In genomic region chr10:131184503-131184902, GRCh38 we compare ENCODE assay signal across 15 cellular contexts.
DNase-seq lines count a peak whose midpoint lies in the region; FAIRE-seq and TF ChIP-seq lines count a peak whose summit lies in the region.
"Had no signal": no experiment of that assay in that cellular context is flagged by ENCODE, and none has a peak within 500 bp of the region (broad histone marks: within the 10 kb centered on the region; RNA-seq: fewer than 3 reads in every experiment).

No MANE protein-coding gene starts in this region.

- peak; percentile 48 for DNase-seq in activated effector memory CD4-positive, alpha-beta T cell treated with anti-CD3 and anti-CD28 coated beads, Interleukin-2, amount 50 U/mL, for 16 hours
- no peak for DNase-seq in activated effector memory CD4-positive, alpha-beta T cell treated with Interleukin-2 at 50 U/mL for 16 hours
- DNase-seq in H1 (ENCODE audit: low read depth in 1 of 2, low spot score in 2 of 2) (peak in 1 of 2 experiments; percentile 3), neural crest cell (ENCODE audit: low read depth, low spot score) (no peak), superior temporal gyrus (ENCODE audit: extremely low spot score) (no peak), foreskin melanocyte (no peak), WERI-Rb-1 (no peak)
- DNase-seq: C1 segment of cervical spinal cord; CD4-positive, alpha-beta memory T cell; DMS79; H9 had no signal

- no peak for TF ChIP-seq EP300 in H1 (IDR thresholded peaks at IDR 0.05; ENCODE audit: borderline replicate concordance in 1 of 2, low read depth in 2 of 2, low read length in 2 of 2)

- no peak for TF ChIP-seq RAD21 in H1 (IDR thresholded peaks at IDR 0.05 in 1 of 2, conservative IDR thresholded peaks at IDR 0.05 in 1 of 2; ENCODE audit: low read depth in 2 of 2, low read length in 2 of 2)

- peak overlapping the region; percentile 44; the same call in 1 of the 2 replicates for H4K8ac ChIP-seq in H1 (ENCODE audit: extremely low read depth, insufficient read depth, low read length)

- WGBS in H1 (ENCODE audit: extremely low coverage in 1 of 2, insufficient coverage in 1 of 2, insufficient read length in 1 of 2, insufficient replicate concordance in 2 of 2, low coverage in 1 of 2, low lambda C conversion rate in 2 of 2, missing lambda C conversion rate in 1 of 2), 2 experiments = 90% methylated on average over 9 of the region's 9 CpGs; no CpG with 5 or more reads in 1 of the 2 experiments

- H3K56ac ChIP-seq in H1 (replicated peaks; ENCODE audit: insufficient read length, low read depth, low read length) = no peak overlapping the region

- H3K27ac Mint-ChIP-seq in neural crest cell (ENCODE audit: unreplicated experiment) = peak overlapping the region; percentile 75
- H3K27ac Mint-ChIP-seq: B cell, GM23338, H9 had no signal

- H4K5ac ChIP-seq in H1 (ENCODE audit: insufficient read length, low read depth, low read length) = no peak overlapping the region

- H3K9ac ChIP-seq in H1 (replicated peaks in 1 of 4; ENCODE audit: extremely low read depth in 1 of 4, low read depth in 3 of 4, low read length in 3 of 4) = no peak overlapping the region

- H2AK5ac ChIP-seq in H1 (ENCODE audit: low read depth, low read length) = no peak overlapping the region

- FAIRE-seq in H1 (lab: Jason Lieb, UNC) = no peak
- FAIRE-seq: A204.1, GM12891 had no signal

- H3K23me2 ChIP-seq in H1 (ENCODE audit: low read depth, low read length) = no peaks in the 10 kb centered on the region

- no peak overlapping the region for H3K14ac ChIP-seq in H1 (ENCODE audit: insufficient read length)

- H3K9me3 Mint-ChIP-seq in neural crest cell = no peaks in the 10 kb centered on the region
- H3K9me3 Mint-ChIP-seq: H9 had no signal

- no peak overlapping the region for H2BK12ac ChIP-seq in H1 (ENCODE audit: low read depth, low read length)

- no peak overlapping the region for H3K4me3 Mint-ChIP-seq in neural crest cell
- H3K4me3 Mint-ChIP-seq: B cell; CD4-positive, alpha-beta memory T cell; GM23338; H9 had no signal

- no peak overlapping the region for H2BK20ac ChIP-seq in H1 (ENCODE audit: low read length)

- TF ChIP-seq CTCF in H1 (IDR thresholded peaks at IDR 0.05; ENCODE audit: control extremely low read depth in 1 of 3, insufficient read depth in 1 of 3, low read depth in 1 of 3, low read length in 3 of 3) = no peak
- TF ChIP-seq CTCF in neural crest cell (conservative IDR thresholded peaks at IDR 0.05) = no peak
- no peak for TF ChIP-seq CTCF in WERI-Rb-1 (IDR thresholded peaks at IDR 0.05; ENCODE audit: low read depth, low read length)

- H2BK120ac ChIP-seq in H1 (replicated peaks; ENCODE audit: low read depth, low read length) = no peak overlapping the region

- no peak overlapping the region for H2AFZ ChIP-seq in H1 (ENCODE audit: low read length)
- H2AFZ ChIP-seq: GM23338 had no signal

- H4K20me1 ChIP-seq in H1 (replicated peaks in 1 of 2; ENCODE audit: control insufficient read depth in 1 of 2, insufficient read depth in 2 of 2, low read length in 2 of 2) = peaks cover 0 to 2% of the 10 kb centered on the region in 2 experiments

- no peak overlapping the region for H3K23ac ChIP-seq in H1 (ENCODE audit: insufficient read length)

- H3K36me3 Mint-ChIP-seq in neural crest cell (ENCODE audit: low read depth) = no peaks in the 10 kb centered on the region
- H3K36me3 Mint-ChIP-seq: CD4-positive, alpha-beta memory T cell had no signal

- H3K27me3 ChIP-seq in H1 (replicated peaks in 1 of 4; ENCODE audit: control insufficient read depth in 3 of 4, extremely low read depth in 1 of 4, insufficient read depth in 3 of 4, low read length in 3 of 4) (no peaks in the 10 kb centered on the region), WERI-Rb-1 (ENCODE audit: insufficient read depth, low read depth, severe bottlenecking) (no peaks in the 10 kb centered on the region)

- H3K79me2 ChIP-seq in H1 (ENCODE audit: control insufficient read depth in 1 of 2, insufficient read depth in 2 of 2, low read length in 2 of 2) = no peaks in the 10 kb centered on the region

- H3K9me3 ChIP-seq in H1 (ENCODE audit: insufficient read depth in 2 of 2, low read depth in 1 of 2, low read length in 1 of 2) (no peaks in the 10 kb centered on the region), WERI-Rb-1 (ENCODE audit: severe bottlenecking) (no peaks in the 10 kb centered on the region)

- peaks cover 8% of the 10 kb centered on the region for H3K4me1 Mint-ChIP-seq in neural crest cell
- H3K4me1 Mint-ChIP-seq: B cell; CD4-positive, alpha-beta memory T cell; GM23338 had no signal

- no peaks in the 10 kb centered on the region for H3K4me1 ChIP-seq in H1 (replicated peaks in 1 of 4; ENCODE audit: control insufficient read depth in 3 of 4, insufficient read depth in 4 of 4, low read length in 3 of 4)

- POLR2A ChIA-PET in H1 (lab: Charles Lee; ENCODE audit: partially characterized antibody) = no interaction called here

- H4K91ac ChIP-seq in H1 (replicated peaks; ENCODE audit: insufficient read length, low read length) = no peak overlapping the region

- H3K79me1 ChIP-seq in H1 (ENCODE audit: low read depth, low read length) = peaks cover 2% of the 10 kb centered on the region; the same call in 1 of the 2 replicates

- no peaks in the 10 kb centered on the region for H3K27me3 Mint-ChIP-seq in neural crest cell (ENCODE audit: low read depth)
- H3K27me3 Mint-ChIP-seq: B cell had no signal

- no peak overlapping the region for H3K18ac ChIP-seq in H1 (ENCODE audit: extremely low read depth, low read length)

- no peak for TF ChIP-seq POLR2A in H1 (IDR thresholded peaks at IDR 0.05; ENCODE audit: control extremely low read depth in 1 of 2, low read depth in 2 of 2, low read length in 2 of 2)

- H2BK5ac ChIP-seq in H1 (ENCODE audit: low read depth, low read length) = no peak overlapping the region

- H3K4me3 ChIP-seq in H1 (ENCODE audit: extremely low read depth in 1 of 4, insufficient read depth in 2 of 4, low read depth in 3 of 4, low read length in 4 of 4) = no peak overlapping the region
- no peak overlapping the region for H3K4me3 ChIP-seq in WERI-Rb-1 (ENCODE audit: low read depth, low read length)
- H3K4me3 ChIP-seq: GM23338 had no signal

- H3K4ac ChIP-seq in H1 (replicated peaks; ENCODE audit: insufficient read length, low read depth, low read length) = no peak overlapping the region

- CTCF ChIA-PET in H1 (lab: Charles Lee; ENCODE audit: partially characterized antibody) = no interaction called here

- H2BK15ac ChIP-seq in H1 (ENCODE audit: low read length) = no peak overlapping the region

- H3K36me3 ChIP-seq in H1 (ENCODE audit: control insufficient read depth in 2 of 4, insufficient read depth in 4 of 4, low read length in 3 of 4) (no peaks in the 10 kb centered on the region), WERI-Rb-1 (no peaks in the 10 kb centered on the region)

- H3K4me2 ChIP-seq in H1 (ENCODE audit: insufficient read depth in 1 of 2, low read depth in 2 of 2, low read length in 2 of 2) = no peak overlapping the region
- H3K4me2 ChIP-seq: GM23338 had no signal

- no peak overlapping the region for H3K27ac ChIP-seq in H1 (ENCODE audit: low read depth, low read length)
- no peak overlapping the region for H3K27ac ChIP-seq in WERI-Rb-1

TF ChIP-seq in H1, 55 proteins besides CTCF, POLR2A, EP300 and RAD21 (continues in another document):
- TF ChIP-seq SP4 (IDR thresholded peaks at IDR 0.05; ENCODE audit: low read length) = no peak
- no peak for TF ChIP-seq ATF2 (IDR thresholded peaks at IDR 0.05; ENCODE audit: low read length)
- TF ChIP-seq RXRA (IDR thresholded peaks at IDR 0.05; ENCODE audit: insufficient read depth, low read depth, low read length) = no peak
